7 cellular contexts compared by ENCODE assay signal in genomic region chr10:119542990-119543813, GRCh38. TPM values are rescaled to one million over a fixed set of nuclear protein-coding genes. Genes with fewer than 3 reads are reported as not detected.
A peak's percentile ranks its signal among the peaks of the same experiment; 100 is the strongest.
DNase-seq lines count a peak whose midpoint lies in the region; ATAC-seq and TF ChIP-seq lines count a peak whose summit lies in the region.

No MANE protein-coding gene starts in this region.

- peak overlapping the region; percentile 79 for H3K4me3 Mint-ChIP-seq in activated CD4-positive, alpha-beta T cell treated with anti-CD3 and anti-CD28 coated beads, Interleukin-2, amount 10 ng/mL, durations not matched to agents 24 days and 14 days

- H3K4me3 ChIP-seq in mononuclear cell (ENCODE audit: low read length) = peak overlapping the region; percentile 73

- H3K9me3 Mint-ChIP-seq in activated CD4-positive, alpha-beta T cell treated with anti-CD3 and anti-CD28 coated beads, Interleukin-2, amount 10 ng/mL, durations not matched to agents 24 days and 14 days = no peaks in the 10 kb centered on the region

- peak; percentile 3 for DNase-seq in NCI-H1105 (lab: John Stamatoyannopoulos, UW)
- DNase-seq in activated CD4-positive, alpha-beta T cell treated with anti-CD3 and anti-CD28 coated beads, Interleukin-2, amount 10 ng/mL, durations not matched to agents 24 days and 14 days = peak; percentile 89
- peak; percentile 58 for DNase-seq in effector CD8-positive, alpha-beta T cell (lab: John Stamatoyannopoulos, UW)
- peak; percentile 33 for DNase-seq in stimulated activated CD8-positive, alpha-beta memory T cell treated with anti-CD3 and anti-CD28 coated beads, Interleukin-7, amount 100 ng/mL, for 24 hours (ENCODE audit: low read depth)

- H3K27me3 Mint-ChIP-seq in activated CD4-positive, alpha-beta T cell treated with anti-CD3 and anti-CD28 coated beads, Interleukin-2, amount 10 ng/mL, durations not matched to agents 24 days and 14 days = peaks cover 20% of the 10 kb centered on the region

- H3K27me3 ChIP-seq in mononuclear cell (ENCODE audit: insufficient read depth, low read length) = no peaks in the 10 kb centered on the region

- intact Hi-C loops in activated CD4-positive, alpha-beta T cell treated with anti-CD3 and anti-CD28 coated beads, Interleukin-2, amount 10 ng/mL, durations not matched to agents 24 days and 14 days (cut with micrococcal nuclease) = loop anchor here (1.0 to 5.0 kb wide), 9 partner anchors 27 to 462 kb away; partner anchors contain the start of genes EIF3A, PRDX3, SEC23IP and TIAL1

- ATAC-seq in GM18505 (IDR thresholded peaks at IDR 0.05; ENCODE audit: unreplicated experiment) = peak; percentile 46
- ATAC-seq in HG02623 (IDR thresholded peaks at IDR 0.05; ENCODE audit: unreplicated experiment) = peak; percentile 36

- peaks cover 10% of the 10 kb centered on the region for H3K36me3 Mint-ChIP-seq in activated CD4-positive, alpha-beta T cell treated with anti-CD3 and anti-CD28 coated beads, Interleukin-2, amount 10 ng/mL, durations not matched to agents 24 days and 14 days (ENCODE audit: low read depth)

- no peaks in the 10 kb centered on the region for H3K9me3 ChIP-seq in mononuclear cell (ENCODE audit: low read depth, low read length)

- peak overlapping the region; percentile 91 for H3K27ac Mint-ChIP-seq in activated CD4-positive, alpha-beta T cell treated with anti-CD3 and anti-CD28 coated beads, Interleukin-2, amount 10 ng/mL, durations not matched to agents 24 days and 14 days

- TF ChIP-seq POLR2A in GM18505 (IDR thresholded peaks at IDR 0.05; ENCODE audit: borderline replicate concordance, extremely low read depth, insufficient read depth, insufficient read length) = peak; percentile 14

- H3K4me1 ChIP-seq in mononuclear cell (ENCODE audit: insufficient read depth, low read length) = peaks cover 44% of the 10 kb centered on the region

- peaks cover 35% of the 10 kb centered on the region for H3K4me1 Mint-ChIP-seq in activated CD4-positive, alpha-beta T cell treated with anti-CD3 and anti-CD28 coated beads, Interleukin-2, amount 10 ng/mL, durations not matched to agents 24 days and 14 days

RNA-seq across cellular contexts. Expression of gene RGS10, which starts 0.7 kb away (rescaled TPM):
- 137 TPM in 2 replicates for total RNA-seq in activated CD4-positive, alpha-beta T cell treated with anti-CD3 and anti-CD28 coated beads, Interleukin-2, amount 10 ng/mL, durations not matched to agents 24 days and 14 days
- total RNA-seq in mononuclear cell = 181 TPM

RNA-seq across cellular contexts. Expression of gene TIAL1, which starts 53.6 kb away (rescaled TPM):
- total RNA-seq in activated CD4-positive, alpha-beta T cell treated with anti-CD3 and anti-CD28 coated beads, Interleukin-2, amount 10 ng/mL, durations not matched to agents 24 days and 14 days = 212 and 218 TPM in 2 replicates
- 101 TPM for total RNA-seq in mononuclear cell

Comparison
In these comparisons a context has a peak if more than half of its experiments do, and no peak if none do; other contexts are left out.
1. Peak in every context shown above with its lines: DNase-seq, ATAC-seq and H3K4me3 ChIP-seq.
2. DNase-seq: peak in every context shown above with its lines; median percentile 89 in activated CD4-positive, alpha-beta T cell treated with anti-CD3 and anti-CD28 coated beads, Interleukin-2, amount 10 ng/mL, durations not matched to agents 24 days and 14 days; 58 in effector CD8-positive, alpha-beta T cell; 33 in stimulated activated CD8-positive, alpha-beta memory T cell treated with anti-CD3 and anti-CD28 coated beads, Interleukin-7, amount 100 ng/mL, for 24 hours; 3 in NCI-H1105.